16 cellular contexts compared by ENCODE assay signal in the genomic region with DNA sequence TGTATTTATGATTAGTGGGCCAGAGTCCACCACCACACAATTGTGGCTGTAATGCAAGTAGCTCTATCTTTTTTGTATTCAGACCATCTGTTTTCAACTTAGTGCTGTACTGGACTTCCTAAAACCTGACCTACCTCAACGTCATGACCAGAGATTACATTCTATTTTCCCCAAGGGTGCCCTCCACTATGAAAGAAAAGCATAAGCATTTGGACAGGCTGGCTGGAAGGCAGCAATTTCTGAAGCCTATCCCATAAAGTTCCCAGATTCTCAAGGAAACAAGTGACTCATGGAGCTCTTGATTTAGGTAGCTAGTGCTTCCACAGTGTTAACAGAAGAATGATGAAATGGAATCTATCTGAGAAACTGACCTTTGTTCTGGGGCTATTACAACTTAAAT.
A peak's percentile ranks its signal among the peaks of the same experiment; 100 is the strongest.
DNase-seq lines count a peak whose midpoint lies in the region; ATAC-seq and TF ChIP-seq lines count a peak whose summit lies in the region.
"Had no signal": no experiment of that assay in that cellular context is flagged by ENCODE, and none has a peak within 500 bp of the region (broad histone marks: within the 10 kb centered on the region; RNA-seq: fewer than 3 reads in every experiment).

No MANE protein-coding gene starts in this region.

- H3K27ac ChIP-seq in osteoblast (ENCODE audit: low read depth, low read length), result peak overlapping the region; percentile 81
- H3K27ac ChIP-seq: BLaER1, stomach had no signal

- no peak overlapping the region for H3K4me2 ChIP-seq in osteoblast (ENCODE audit: insufficient read depth, low read length)
- H3K4me2 ChIP-seq: BLaER1 had no signal

- peaks cover 30% of the 10 kb centered on the region for H3K36me3 ChIP-seq in osteoblast (ENCODE audit: insufficient read depth, low read length)
- H3K36me3 ChIP-seq: BLaER1, stomach had no signal

- H3K4me3 ChIP-seq in fibroblast of pulmonary artery (replicated peaks; ENCODE audit: low read depth, low read length) (no peak overlapping the region), osteoblast (ENCODE audit: insufficient read depth, low read length) (no peak overlapping the region)
- H3K4me3 ChIP-seq: BLaER1, stomach had no signal

- no peaks in the 10 kb centered on the region for H3K9me3 ChIP-seq in osteoblast (ENCODE audit: low read depth, low read length)
- H3K9me3 ChIP-seq: BLaER1, stomach had no signal

- peaks cover 55% of the 10 kb centered on the region for H3K4me1 ChIP-seq in osteoblast (ENCODE audit: insufficient read depth, low read length)
- H3K4me1 ChIP-seq: BLaER1, stomach had no signal

- ATAC-seq in HG03342 (IDR thresholded peaks at IDR 0.05; ENCODE audit: unreplicated experiment) (no peak), GM21515 (IDR thresholded peaks at IDR 0.05; ENCODE audit: unreplicated experiment) (no peak), GM21390 (IDR thresholded peaks at IDR 0.05; ENCODE audit: unreplicated experiment) (no peak), HG03280 (IDR thresholded peaks at IDR 0.05; ENCODE audit: unreplicated experiment) (no peak)
- ATAC-seq: activated naive CD4-positive, alpha-beta T cell treated with anti-CD3 and anti-CD28 coated beads, Interleukin-2, amount 50 U/mL, for 72 hours had no signal

- DNase-seq in EH (ENCODE audit: low read depth), result peak; percentile 65
- peak; percentile 76 for DNase-seq in amniotic epithelial cell (ENCODE audit: low read depth)
- peak; percentile 67 for DNase-seq in fibroblast of pulmonary artery (ENCODE audit: low read depth)
- peak; percentile 80 for DNase-seq in osteoblast (ENCODE audit: insufficient read length, low spot score, missing footprints)
- DNase-seq: activated T-cell treated with anti-CD3 and anti-CD28 coated beads, Interleukin-2, amount 50 U/mL, for 1 hour; caudate nucleus; hypothalamus; NCI-H2029; NCI-H526 treated with DMSO at 0.1 percent for 48 hours; stomach had no signal

- no peaks in the 10 kb centered on the region for H3K27me3 ChIP-seq in osteoblast (ENCODE audit: insufficient read depth, low read length)
- H3K27me3 ChIP-seq: BLaER1 had no signal

- H2AFZ ChIP-seq in osteoblast (ENCODE audit: low read length), result no peak overlapping the region

- TF ChIP-seq CTCF in fibroblast of pulmonary artery (IDR thresholded peaks at IDR 0.05; ENCODE audit: low read length, missing control alignments) (no peak), osteoblast (IDR thresholded peaks at IDR 0.05; ENCODE audit: extremely low read depth, low read depth, low read length) (no peak)

- H4K20me1 ChIP-seq in osteoblast (ENCODE audit: insufficient read depth, low read length), result peaks cover 9% of the 10 kb centered on the region
- H4K20me1 ChIP-seq: BLaER1 had no signal

- H3K79me2 ChIP-seq in osteoblast (ENCODE audit: insufficient read depth, low read length), result no peaks in the 10 kb centered on the region
